9 cellular contexts compared by ENCODE assay signal in genomic region chr17:48056246-48056745, GRCh38. TPM values are rescaled to one million over a fixed set of nuclear protein-coding genes. Genes with fewer than 3 reads are reported as not detected.
DNase-seq lines count a peak whose midpoint lies in the region; TF ChIP-seq lines count a peak whose summit lies in the region.
"Had no signal": no experiment of that assay in that cellular context is flagged by ENCODE, and none has a peak within 500 bp of the region (broad histone marks: within the 10 kb centered on the region; RNA-seq: fewer than 3 reads in every experiment).

No MANE protein-coding gene starts in this region.

- peak overlapping the region; percentile 40 for H3K18ac ChIP-seq in H9 (ENCODE audit: insufficient read length, low read depth, low read length)
- H3K18ac ChIP-seq in mesendoderm (ENCODE audit: low read length): peak overlapping the region; percentile 62

- peaks cover 33% of the 10 kb centered on the region for H3K36me3 ChIP-seq in mesendoderm (ENCODE audit: control insufficient read depth, insufficient read depth, low read length)

- no CpG with 5 or more reads among the region's 10 CpGs for WGBS in H9 (ENCODE audit: extremely low coverage, insufficient read length, low lambda C conversion rate)
- WGBS in mesendoderm (ENCODE audit: extremely low coverage, insufficient coverage, low lambda C conversion rate): no CpG with 5 or more reads among the region's 10 CpGs

- no peaks in the 10 kb centered on the region; a peak in 2 of 5 replicates for H3K9me3 Mint-ChIP-seq in H9
- H3K9me3 Mint-ChIP-seq in activated naive CD8-positive, alpha-beta T cell treated with anti-CD3 and anti-CD28 coated beads for 36 hours: no peaks in the 10 kb centered on the region

- DNase-seq in AG04450 (ENCODE audit: low read depth, low spot score) (no peak), H9 (no peak), mesendoderm (no peak), iPS-NIHi11 (ENCODE audit: low spot score) (no peak), HPDE6-E6E7 (ENCODE audit: extremely low spot score) (no peak), NCI-H2029 treated with DMSO at 0.1 percent for 48 hours (lab: John Stamatoyannopoulos, UW) (no peak), A172 (ENCODE audit: low spot score) (no peak)
- no peak for DNase-seq in activated naive CD8-positive, alpha-beta T cell treated with anti-CD3 and anti-CD28 coated beads for 36 hours
- DNase-seq: NCI-H510A treated with DMSO at 0.1 percent for 48 hours had no signal

- H3K79me1 ChIP-seq in H9 (ENCODE audit: insufficient read depth, low read depth, low read length, poor library complexity, severe bottlenecking): peaks cover 4% of the 10 kb centered on the region
- peaks cover 41% of the 10 kb centered on the region for H3K79me1 ChIP-seq in mesendoderm (ENCODE audit: low read length)

- peaks cover 59 to 73% of the 10 kb centered on the region in 2 experiments for H3K4me1 Mint-ChIP-seq in H9
- peaks cover 53% of the 10 kb centered on the region for H3K4me1 Mint-ChIP-seq in activated naive CD8-positive, alpha-beta T cell treated with anti-CD3 and anti-CD28 coated beads for 36 hours

- H3K4me3 Mint-ChIP-seq in H9: peak overlapping the region; percentile 90 to 94
- peak overlapping the region; percentile 74 for H3K4me3 Mint-ChIP-seq in activated naive CD8-positive, alpha-beta T cell treated with anti-CD3 and anti-CD28 coated beads for 36 hours

- peak overlapping the region; percentile 54 for H3K4ac ChIP-seq in H9 (ENCODE audit: low read depth, low read length)
- H3K4ac ChIP-seq in mesendoderm (ENCODE audit: low read depth, low read length): peak overlapping the region; percentile 61

- H3K56ac ChIP-seq in H9 (ENCODE audit: insufficient read length, low read depth, low read length) (no peak overlapping the region), mesendoderm (ENCODE audit: low read length) (peak overlapping the region; percentile 85)

- H3K23ac ChIP-seq in H9 (ENCODE audit: insufficient read length, low read depth, low read length): no peak overlapping the region
- peak overlapping the region; percentile 83 for H3K23ac ChIP-seq in mesendoderm (ENCODE audit: low read length)

- POLR2A ChIA-PET in AG04450 (lab: Yijun Ruan, JAX): no interaction called here

- peaks cover 69 to 79% (median 72%) of the 10 kb centered on the region in 3 experiments for H3K36me3 Mint-ChIP-seq in H9 (ENCODE audit: insufficient read depth in 1 of 3, low read depth in 3 of 3)
- peaks cover 48% of the 10 kb centered on the region for H3K36me3 Mint-ChIP-seq in activated naive CD8-positive, alpha-beta T cell treated with anti-CD3 and anti-CD28 coated beads for 36 hours

- peak overlapping the region; percentile 77 for H3K4me2 ChIP-seq in H9 (ENCODE audit: insufficient read depth, insufficient read length, low read length)
- peak overlapping the region; percentile 31 for H3K4me2 ChIP-seq in mesendoderm (ENCODE audit: low read length)

- H3K4me1 ChIP-seq in H9 (ENCODE audit: insufficient read depth, low read length) (peaks cover 18% of the 10 kb centered on the region; the same call in 1 of the 2 replicates), mesendoderm (ENCODE audit: control insufficient read depth, low read depth, low read length) (peaks cover 18% of the 10 kb centered on the region)

- H3K4me3 ChIP-seq in AG04450 (ENCODE audit: low read depth, low read length) (no peak overlapping the region), mesendoderm (ENCODE audit: low read length) (no peak overlapping the region)

- CTCF ChIA-PET in AG04450 (lab: Charles Lee): interaction anchor here (1.1 to 2.5 kb wide), 5 partner anchors 10 to 78 kb away, joined by 3 to 10 read pairs (median 6); no protein-coding TSS in a partner anchor

- peak overlapping the region; percentile 60; the same call in 1 of the 2 replicates for H3K14ac ChIP-seq in H9 (ENCODE audit: insufficient read depth, low read length)

- peak overlapping the region; percentile 78 for H3T11ph ChIP-seq in H9 (ENCODE audit: low read length)

- no peak overlapping the region for H2BK12ac ChIP-seq in H9 (ENCODE audit: insufficient read length, low read depth, low read length)

- no peak overlapping the region for H2BK15ac ChIP-seq in H9 (ENCODE audit: low read depth, low read length)
- H2BK15ac ChIP-seq in mesendoderm (replicated peaks; ENCODE audit: low read depth): no peak overlapping the region

- H2AFZ ChIP-seq in H9 (ENCODE audit: low read length): no peak overlapping the region

- H3K27ac ChIP-seq in AG04450 (ENCODE audit: low read depth, low read length): peak overlapping the region; percentile 83
- H3K27ac ChIP-seq in H9 (ENCODE audit: insufficient read length, low read depth, low read length): peak overlapping the region; percentile 1
- peak overlapping the region; percentile 53 for H3K27ac ChIP-seq in mesendoderm (ENCODE audit: low read depth, low read length)

- H3K79me2 ChIP-seq in H9 (ENCODE audit: insufficient read depth, low read length) (peaks cover 10% of the 10 kb centered on the region; the same call in 1 of the 2 replicates), mesendoderm (ENCODE audit: control insufficient read depth, insufficient read depth, low read length) (peaks cover 75% of the 10 kb centered on the region)

- peak overlapping the region; percentile 99 to 100 (median 99) for H3K27ac Mint-ChIP-seq in H9
- peak overlapping the region; percentile 98 for H3K27ac Mint-ChIP-seq in activated naive CD8-positive, alpha-beta T cell treated with anti-CD3 and anti-CD28 coated beads for 36 hours

- peak overlapping the region; percentile 30 for H4K91ac ChIP-seq in H9 (ENCODE audit: insufficient read length, low read depth, low read length)

- no peak overlapping the region for H4K8ac ChIP-seq in H9 (replicated peaks; ENCODE audit: insufficient read length, low read depth, low read length)
- no peak overlapping the region for H4K8ac ChIP-seq in mesendoderm (ENCODE audit: low read depth, low read length)

- H3K9me3 ChIP-seq in AG04450 (ENCODE audit: control insufficient read depth, insufficient read depth, low read length) (no peaks in the 10 kb centered on the region), H9 (ENCODE audit: control insufficient read depth, low read depth, low read length) (no peaks in the 10 kb centered on the region)

- H4K5ac ChIP-seq in H9 (ENCODE audit: insufficient read length, low read depth, low read length): no peak overlapping the region
- peak overlapping the region; percentile 66 for H4K5ac ChIP-seq in mesendoderm (ENCODE audit: low read length)

- peak overlapping the region; percentile 78 for H2BK120ac ChIP-seq in H9 (ENCODE audit: low read depth, low read length, poor library complexity, severe bottlenecking)
- H2BK120ac ChIP-seq in mesendoderm (ENCODE audit: low read depth, low read length): peak overlapping the region; percentile 5

- H3K27me3 ChIP-seq in AG04450 (ENCODE audit: control insufficient read depth, insufficient read depth, low read length) (no peaks in the 10 kb centered on the region), H9 (ENCODE audit: insufficient read depth, low read length) (no peaks in the 10 kb centered on the region), mesendoderm (ENCODE audit: insufficient read depth, low read length, poor library complexity) (no peaks in the 10 kb centered on the region)

- no peaks in the 10 kb centered on the region; the same call in 1 of the 2 replicates for H3K27me3 Mint-ChIP-seq in H9 (ENCODE audit: low read depth)
- no peaks in the 10 kb centered on the region for H3K27me3 Mint-ChIP-seq in activated naive CD8-positive, alpha-beta T cell treated with anti-CD3 and anti-CD28 coated beads for 36 hours

- H2AK5ac ChIP-seq in H9 (ENCODE audit: insufficient read length, low read length) (no peak overlapping the region), mesendoderm (ENCODE audit: low read length) (no peak overlapping the region)

- no peak overlapping the region for H2BK20ac ChIP-seq in H9 (ENCODE audit: low read depth, low read length, poor library complexity, severe bottlenecking)

- no peaks in the 10 kb centered on the region for H4K20me1 ChIP-seq in H9 (ENCODE audit: control insufficient read depth, insufficient read depth, insufficient read length)

- H3K23me2 ChIP-seq in H9 (ENCODE audit: insufficient read length, low read depth, low read length, poor library complexity, severe bottlenecking): peaks cover 8% of the 10 kb centered on the region

- peak overlapping the region; percentile 14 for H3K9ac ChIP-seq in H9 (ENCODE audit: extremely low read depth, insufficient read length, low read length)
- peak overlapping the region; percentile 67 for H3K9ac ChIP-seq in mesendoderm (ENCODE audit: low read length)

- H2BK5ac ChIP-seq in H9 (ENCODE audit: insufficient read length, low read length): peak overlapping the region; percentile 24
- H2BK5ac ChIP-seq in mesendoderm (ENCODE audit: low read length): peak overlapping the region; percentile 56

- no peak for TF ChIP-seq CTCF in AG04450 (IDR thresholded peaks at IDR 0.05; ENCODE audit: low read depth, low read length)
- TF ChIP-seq CTCF in H9 (conservative IDR thresholded peaks at IDR 0.05): no peak

RNA-seq across cellular contexts. Expression of gene NFE2L1, which starts 8.1 kb away (rescaled TPM):
- 237 and 251 TPM in 2 replicates for polyA plus RNA-seq in AG04450 (2011; rRNA removed)
- 179 and 186 TPM in 2 replicates for polyA minus RNA-seq in AG04450 (2011; rRNA and poly(A)+ RNA removed)
- 158 and 161 TPM in 2 replicates for total RNA-seq in H9 (2021)
- 10 to 100 TPM; 99.0 to 99.7 TPM for total RNA-seq in activated naive CD8-positive, alpha-beta T cell treated with anti-CD3 and anti-CD28 coated beads for 36 hours
- 110 TPM for polyA plus RNA-seq in mesendoderm (2013, experiment 1 of 2)
- 112 TPM for polyA plus RNA-seq in mesendoderm (2013, experiment 2 of 2)
- total RNA-seq in A172 (2014; rRNA removed; shearing (Covaris generic)): 73.6 and 140 TPM in 2 replicates

RNA-seq across cellular contexts. Expression of gene COPZ2, which starts 18.7 kb away (rescaled TPM):
- polyA plus RNA-seq in AG04450 (2011; rRNA removed): 107 and 122 TPM in 2 replicates
- polyA minus RNA-seq in AG04450 (2011; rRNA and poly(A)+ RNA removed): 76.3 and 92.6 TPM in 2 replicates
- 0.68 and 0.77 TPM in 2 replicates for total RNA-seq in H9 (2021)
- total RNA-seq in activated naive CD8-positive, alpha-beta T cell treated with anti-CD3 and anti-CD28 coated beads for 36 hours: 1 to 10 TPM; 6.3 to 7.5 TPM
- 0.07 TPM for polyA plus RNA-seq in mesendoderm (2013, experiment 1 of 2)
- polyA plus RNA-seq in mesendoderm (2013, experiment 2 of 2): 0.08 TPM
- 24.1 and 40.0 TPM in 2 replicates for total RNA-seq in A172 (2014; rRNA removed; shearing (Covaris generic))

RNA-seq across cellular contexts. Expression of gene CBX1, which starts 45.0 kb away (rescaled TPM):
- 57.2 and 68.2 TPM in 2 replicates for polyA plus RNA-seq in AG04450 (2011; rRNA removed)
- polyA minus RNA-seq in AG04450 (2011; rRNA and poly(A)+ RNA removed): 13.7 and 27.0 TPM in 2 replicates
- 155 and 158 TPM in 2 replicates for total RNA-seq in H9 (2021)
- 10 to 100 TPM; 60.3 to 60.5 TPM for total RNA-seq in activated naive CD8-positive, alpha-beta T cell treated with anti-CD3 and anti-CD28 coated beads for 36 hours
- polyA plus RNA-seq in mesendoderm (2013, experiment 1 of 2): 127 TPM
- polyA plus RNA-seq in mesendoderm (2013, experiment 2 of 2): 125 TPM
- total RNA-seq in A172 (2014; rRNA removed; shearing (Covaris generic)): 164 and 188 TPM in 2 replicates

RNA-seq across cellular contexts. Expression of gene SNX11, which starts 51.3 kb away (rescaled TPM):
- 16.0 and 17.2 TPM in 2 replicates for polyA plus RNA-seq in AG04450 (2011; rRNA removed)
- polyA minus RNA-seq in AG04450 (2011; rRNA and poly(A)+ RNA removed): 14.2 and 22.0 TPM in 2 replicates
- total RNA-seq in H9 (2021): 20.0 and 21.7 TPM in 2 replicates
- total RNA-seq in activated naive CD8-positive, alpha-beta T cell treated with anti-CD3 and anti-CD28 coated beads for 36 hours: 10 to 100 TPM; 32.0 to 33.1 TPM
- polyA plus RNA-seq in mesendoderm (2013, experiment 1 of 2): 10.0 TPM
- polyA plus RNA-seq in mesendoderm (2013, experiment 2 of 2): 10.2 TPM
- total RNA-seq in A172 (2014; rRNA removed; shearing (Covaris generic)): 15.1 and 24.8 TPM in 2 replicates

Comparison
In these comparisons a context has a peak if more than half of its experiments do, and no peak if none do; other contexts are left out.
1. H3K27ac ChIP-seq: peak in every context shown above with its lines; median percentile 83 in AG04450; 53 in mesendoderm; 1 in H9.